Comparison of ENCODE assay signal across 9 cellular contexts in genomic region chr4:70336043-70336442, GRCh38. TPM values are rescaled to one million over a fixed set of nuclear protein-coding genes. Genes with fewer than 3 reads are reported as not detected.
"Had no signal": no experiment of that assay in that cellular context is flagged by ENCODE, and none has a peak within 500 bp of the region (broad histone marks: within the 10 kb centered on the region; RNA-seq: fewer than 3 reads in every experiment).

No MANE protein-coding gene starts in this region.

- H3K36me3 Mint-ChIP-seq: IgD-negative memory B cell had no signal

- H3K27ac ChIP-seq: GM23248, HL-60 had no signal

- H3K9ac ChIP-seq: GM23248 had no signal

- ATAC-seq: HCT116 had no signal

- H3K4me1 Mint-ChIP-seq: H9, IgD-negative memory B cell had no signal

- H3K27me3 Mint-ChIP-seq: IgD-negative memory B cell had no signal

- H3K9me3 Mint-ChIP-seq: H9 had no signal

- DNase-seq: GM23248, H9, HFFc6, KG1 had no signal

- H2AFZ ChIP-seq: GM23248 had no signal

- H3K4me3 Mint-ChIP-seq: H9, HFFc6, IgD-negative memory B cell had no signal

- H3K4me3 ChIP-seq: GM23248 had no signal

- H3K27ac Mint-ChIP-seq: H9, HFFc6, IgD-negative memory B cell had no signal

RNA-seq across cellular contexts. Expression of gene CABS1, which starts 1.3 kb away (rescaled TPM):
- total RNA-seq: GM23248, H1, HFFc6, HT1080 had no signal
- polyA plus RNA-seq: GM23248, IgD-negative memory B cell had no signal

RNA-seq across cellular contexts. Expression of gene SMR3A, which starts 24.5 kb away (rescaled TPM):
- total RNA-seq: GM23248, H1, H9, HFFc6, HT1080 had no signal
- polyA plus RNA-seq: GM23248, H1, IgD-negative memory B cell had no signal

RNA-seq across cellular contexts. Expression of gene SMR3B, which starts 46.9 kb away (rescaled TPM):
- total RNA-seq: GM23248, H1, H9, HFFc6, HT1080 had no signal
- polyA plus RNA-seq: GM23248, H1, IgD-negative memory B cell had no signal
